ENCODE assay signal across 24 cellular contexts in genomic region chr4:6900956-6901355, GRCh38. TPM values are rescaled to one million over a fixed set of nuclear protein-coding genes. Genes with fewer than 3 reads are reported as not detected.
DNase-seq lines count a peak whose midpoint lies in the region; ATAC-seq, FAIRE-seq and TF ChIP-seq lines count a peak whose summit lies in the region.
"Had no signal": no experiment of that assay in that cellular context is flagged by ENCODE, and none has a peak within 500 bp of the region (broad histone marks: within the 10 kb centered on the region; RNA-seq: fewer than 3 reads in every experiment).

No MANE protein-coding gene starts in this region.

- intact Hi-C loops in activated CD4-positive, alpha-beta T cell treated with anti-CD3 and anti-CD28 coated beads, Interleukin-2, amount 10 ng/mL, durations not matched to agents 24 days and 14 days (cut with micrococcal nuclease), result no loop called here
- intact Hi-C loops in stomach (cut with DNase I; ENCODE audit: low total_unique reads), result no loop called here

- peak overlapping the region; percentile 90 for H2BK15ac ChIP-seq in mesenchymal stem cell (ENCODE audit: low read depth, poor library complexity, severe bottlenecking)

- no peak for TF ChIP-seq CTCF in stomach (IDR thresholded peaks at IDR 0.05)
- no peak for TF ChIP-seq CTCF in D721Med (IDR thresholded peaks at IDR 0.05; ENCODE audit: insufficient read depth, missing control alignments)
- TF ChIP-seq CTCF in WERI-Rb-1 (IDR thresholded peaks at IDR 0.05; ENCODE audit: low read depth, low read length), result no peak

- no peak for FAIRE-seq in D721Med (lab: Jason Lieb, UNC)
- FAIRE-seq: A204.1, colon, endometrium, GM12878 had no signal

- H3K9me3 ChIP-seq in T-helper 17 cell (ENCODE audit: control insufficient read depth, low read length, poor library complexity, severe bottlenecking) (no peaks in the 10 kb centered on the region), mesenchymal stem cell (ENCODE audit: control insufficient read depth, low read length) (no peaks in the 10 kb centered on the region), stomach (no peaks in the 10 kb centered on the region), WERI-Rb-1 (ENCODE audit: severe bottlenecking) (no peaks in the 10 kb centered on the region)
- H3K9me3 ChIP-seq: heart left ventricle, left ventricle myocardium inferior, right lobe of liver, tibial artery had no signal

- no peak for ATAC-seq in T-helper 17 cell
- ATAC-seq in GM21717 (IDR thresholded peaks at IDR 0.05; ENCODE audit: unreplicated experiment), result no peak
- ATAC-seq: GM12878 had no signal

- H2AFZ ChIP-seq in mesenchymal stem cell (ENCODE audit: low read depth, low read length), result no peak overlapping the region

- H3K23ac ChIP-seq in mesenchymal stem cell (ENCODE audit: low read length in 2 of 2), result no peak overlapping the region

- H3K36me3 ChIP-seq in mesenchymal stem cell (ENCODE audit: control insufficient read depth in 1 of 2, insufficient read depth in 2 of 2, low read depth in 1 of 2, low read length in 2 of 2) (no peaks in the 10 kb centered on the region), stomach (no peaks in the 10 kb centered on the region), WERI-Rb-1 (no peaks in the 10 kb centered on the region)
- H3K36me3 ChIP-seq: heart left ventricle, left ventricle myocardium inferior, right lobe of liver, tibial artery had no signal

- peak overlapping the region; percentile 44 for H2BK120ac ChIP-seq in mesenchymal stem cell (ENCODE audit: low read depth, low read length)

- H3K27me3 ChIP-seq in mesenchymal stem cell (ENCODE audit: control insufficient read depth in 1 of 2, insufficient read depth in 1 of 2, low read length in 2 of 2) (peaks cover 0 to 15% of the 10 kb centered on the region in 2 experiments), stomach (no peaks in the 10 kb centered on the region), WERI-Rb-1 (ENCODE audit: insufficient read depth, low read depth, severe bottlenecking) (no peaks in the 10 kb centered on the region)
- H3K27me3 ChIP-seq: heart left ventricle, right lobe of liver had no signal

- H2BK12ac ChIP-seq in mesenchymal stem cell (ENCODE audit: low read length in 2 of 2), result peak overlapping the region; percentile 3 to 71

- no peak overlapping the region for H3K4ac ChIP-seq in mesenchymal stem cell (ENCODE audit: low read depth in 1 of 2, low read length in 2 of 2)

- H4K8ac ChIP-seq in mesenchymal stem cell (ENCODE audit: low read length), result no peak overlapping the region

- no peak overlapping the region for H3K4me3 Mint-ChIP-seq in activated CD4-positive, alpha-beta T cell treated with anti-CD3 and anti-CD28 coated beads, Interleukin-2, amount 10 ng/mL, durations not matched to agents 24 days and 14 days
- peak overlapping the region; percentile 57 for H3K4me3 Mint-ChIP-seq in T-helper 17 cell

- H3K4me1 ChIP-seq in mesenchymal stem cell (ENCODE audit: control insufficient read depth, insufficient read depth, low read depth, low read length) (no peaks in the 10 kb centered on the region), stomach (peaks cover 0 to 12% (median 8%) of the 10 kb centered on the region in 4 donors)

- no peaks in the 10 kb centered on the region for H3K79me1 ChIP-seq in mesenchymal stem cell (replicated peaks; ENCODE audit: low read length, poor library complexity, severe bottlenecking)

- peaks cover 49% of the 10 kb centered on the region for H3K4me1 Mint-ChIP-seq in activated CD4-positive, alpha-beta T cell treated with anti-CD3 and anti-CD28 coated beads, Interleukin-2, amount 10 ng/mL, durations not matched to agents 24 days and 14 days
- peaks cover 31% of the 10 kb centered on the region for H3K4me1 Mint-ChIP-seq in T-helper 17 cell

- TF ChIP-seq POLR2A in stomach (IDR thresholded peaks at IDR 0.05), result no peak

- no peak overlapping the region for H3K18ac ChIP-seq in mesenchymal stem cell (ENCODE audit: low read depth in 1 of 2, low read length in 2 of 2)

- H3K27ac ChIP-seq in mesenchymal stem cell (ENCODE audit: low read length, poor library complexity, severe bottlenecking), result no peak overlapping the region
- H3K27ac ChIP-seq in stomach, result no peak overlapping the region
- no peak overlapping the region for H3K27ac ChIP-seq in WERI-Rb-1
- H3K27ac ChIP-seq: C4-2B, left ventricle myocardium inferior, right lobe of liver, tibial artery had no signal

- peak overlapping the region; percentile 69 for H4K91ac ChIP-seq in mesenchymal stem cell (ENCODE audit: low read length)

- no peak overlapping the region for H3K4me3 ChIP-seq in mesenchymal stem cell (ENCODE audit: insufficient read depth in 1 of 2, low read depth in 1 of 2, low read length in 2 of 2)
- no peak overlapping the region for H3K4me3 ChIP-seq in stomach
- H3K4me3 ChIP-seq in WERI-Rb-1 (ENCODE audit: low read depth, low read length), result no peak overlapping the region
- H3K4me3 ChIP-seq: GM12878, heart left ventricle, left ventricle myocardium inferior, right lobe of liver, tibial artery had no signal

- peaks cover 5% of the 10 kb centered on the region for H3K36me3 Mint-ChIP-seq in activated CD4-positive, alpha-beta T cell treated with anti-CD3 and anti-CD28 coated beads, Interleukin-2, amount 10 ng/mL, durations not matched to agents 24 days and 14 days (ENCODE audit: low read depth)
- no peaks in the 10 kb centered on the region for H3K36me3 Mint-ChIP-seq in T-helper 17 cell (ENCODE audit: low read depth)

- H3K4me2 ChIP-seq in mesenchymal stem cell (ENCODE audit: low read length, poor library complexity, severe bottlenecking), result no peak overlapping the region

- no peaks in the 10 kb centered on the region for H3K27me3 Mint-ChIP-seq in activated CD4-positive, alpha-beta T cell treated with anti-CD3 and anti-CD28 coated beads, Interleukin-2, amount 10 ng/mL, durations not matched to agents 24 days and 14 days
- no peaks in the 10 kb centered on the region for H3K27me3 Mint-ChIP-seq in T-helper 17 cell

- no peak overlapping the region for H3K14ac ChIP-seq in mesenchymal stem cell (ENCODE audit: low read length in 2 of 2)

- peak overlapping the region; percentile 94 for H3K27ac Mint-ChIP-seq in activated CD4-positive, alpha-beta T cell treated with anti-CD3 and anti-CD28 coated beads, Interleukin-2, amount 10 ng/mL, durations not matched to agents 24 days and 14 days
- H3K27ac Mint-ChIP-seq in T-helper 17 cell, result peak overlapping the region; percentile 91

- H2AK5ac ChIP-seq in mesenchymal stem cell (ENCODE audit: low read length, severe bottlenecking), result no peak overlapping the region

- H2BK5ac ChIP-seq in mesenchymal stem cell (ENCODE audit: low read depth, low read length, poor library complexity, severe bottlenecking), result no peak overlapping the region

- no peak overlapping the region for H3K9ac ChIP-seq in mesenchymal stem cell (ENCODE audit: low read length)

- WGBS in mesenchymal stem cell, result 93% methylated on average over 12 of the region's 12 CpGs
- WGBS in stomach, 5 donors, result 85 to 95% (median 92%) methylated on average over 12 of the region's 12 CpGs

- TF ChIP-seq EP300 in stomach (IDR thresholded peaks at IDR 0.05), result no peak

- peaks cover 6% of the 10 kb centered on the region for H3K9me3 Mint-ChIP-seq in activated CD4-positive, alpha-beta T cell treated with anti-CD3 and anti-CD28 coated beads, Interleukin-2, amount 10 ng/mL, durations not matched to agents 24 days and 14 days

- no peak for DNase-seq in activated CD4-positive, alpha-beta T cell treated with anti-CD3 and anti-CD28 coated beads, Interleukin-2, amount 10 ng/mL, durations not matched to agents 24 days and 14 days
- DNase-seq in activated CD4-positive, alpha-beta T cell treated with anti-CD3 and anti-CD28 coated beads, Interleukin-2, amount 50 U/mL, for 4 hours, result no peak
- DNase-seq in T-helper 17 cell, result no peak
- no peak for DNase-seq in mesenchymal stem cell
- peak; percentile 4 for DNase-seq in stomach
- DNase-seq in D721Med (ENCODE audit: insufficient read length, low spot score), result no peak
- no peak for DNase-seq in WERI-Rb-1
- DNase-seq: activated CD4-positive, CD25-positive, alpha-beta regulatory T cell; activated naive CD4-positive, alpha-beta T cell treated with Interleukin-2 at 50 U/mL for 16 hours; DMS53; left ventricle myocardium inferior; NCI-H1417 treated with DMSO at 0.1 percent for 48 hours; NCI-H524; right lobe of liver; Right ventricle myocardium superior; stimulated activated naive CD4-positive, alpha-beta T cell; tibial artery had no signal

RNA-seq across cellular contexts. Expression of gene TBC1D14, which starts 8.7 kb away (rescaled TPM):
- 47.2 and 47.3 TPM in 2 replicates for total RNA-seq in activated CD4-positive, alpha-beta T cell treated with anti-CD3 and anti-CD28 coated beads, Interleukin-2, amount 10 ng/mL, durations not matched to agents 24 days and 14 days
- total RNA-seq in T-helper 17 cell (10 to 100 TPM; 49.1 to 55.2 TPM), stomach (10 to 100 TPM; 33.5 to 72.4 (median 40.8) TPM)
- polyA plus RNA-seq in mesenchymal stem cell (2013, experiment 1 of 2), result 25.0 TPM
- 24.9 TPM for polyA plus RNA-seq in mesenchymal stem cell (2013, experiment 2 of 2)
- polyA plus RNA-seq in stomach, result 10 to 100 TPM; 19.5 to 42.5 (median 40.0) TPM
